7 cellular contexts compared by ENCODE assay signal in genomic region chr2:173532732-173533531, GRCh38.
A peak's percentile ranks its signal among the peaks of the same experiment; 100 is the strongest.
DNase-seq lines count a peak whose midpoint lies in the region; FAIRE-seq and TF ChIP-seq lines count a peak whose summit lies in the region.
"Not testable (repeated sequence)": the region's sequence is repeated elsewhere in the genome, so short reads cannot be mapped to it uniquely, and the experiment has no call there.

No MANE protein-coding gene starts in this region.

- WGBS in HUES64 = 60% methylated on average over 32 of the region's 32 CpGs
- 73% methylated on average over 23 of the region's 32 CpGs; no CpG with 5 or more reads in 1 of the 2 experiments for WGBS in H1 (ENCODE audit: extremely low coverage in 1 of 2, insufficient coverage in 1 of 2, insufficient read length in 1 of 2, insufficient replicate concordance in 2 of 2, low coverage in 1 of 2, low lambda C conversion rate in 2 of 2, missing lambda C conversion rate in 1 of 2), 2 experiments

- not testable (repeated sequence) for H3K27me3 ChIP-seq in HUES64 (ENCODE audit: insufficient read depth, low read length); H1 (replicated peaks in 1 of 4; ENCODE audit: control insufficient read depth in 3 of 4, extremely low read depth in 1 of 4, insufficient read depth in 3 of 4, low read length in 3 of 4); mucosa of rectum (ENCODE audit: control insufficient read depth in 2 of 2, insufficient read depth in 2 of 2, low read length in 2 of 2)

- H4K5ac ChIP-seq in H1 (ENCODE audit: insufficient read length, low read depth, low read length) = not testable (repeated sequence)

- H2AFZ ChIP-seq in H1 (ENCODE audit: low read length) = peak overlapping the region; percentile 20; the same call in 1 of the 2 replicates

- CTCF ChIA-PET in H1 (lab: Charles Lee; ENCODE audit: partially characterized antibody) = interaction anchor here (1.4 kb wide), 1 partner anchor 35 kb away, joined by 5 read pairs; no protein-coding TSS in a partner anchor

- not testable (repeated sequence) for H4K8ac ChIP-seq in H1 (ENCODE audit: extremely low read depth, insufficient read depth, low read length)

- not testable (repeated sequence) for H3K4me1 ChIP-seq in ES-I3 (ENCODE audit: insufficient read depth, low read length); HUES64 (ENCODE audit: insufficient read depth, low read length); H1 (replicated peaks in 1 of 4; ENCODE audit: control insufficient read depth in 3 of 4, insufficient read depth in 4 of 4, low read length in 3 of 4); mucosa of rectum (ENCODE audit: control insufficient read depth in 2 of 2, insufficient read depth in 2 of 2, low read length in 2 of 2)

- not testable (repeated sequence) for H2BK120ac ChIP-seq in H1 (replicated peaks; ENCODE audit: low read depth, low read length)

- TF ChIP-seq RAD21 in H1 (IDR thresholded peaks at IDR 0.05 in 1 of 2, conservative IDR thresholded peaks at IDR 0.05 in 1 of 2; ENCODE audit: low read depth in 2 of 2, low read length in 2 of 2) = not testable (repeated sequence)

- H3K56ac ChIP-seq in H1 (replicated peaks; ENCODE audit: insufficient read length, low read depth, low read length) = not testable (repeated sequence)

- H3K18ac ChIP-seq in H1 (ENCODE audit: extremely low read depth, low read length) = not testable (repeated sequence)

- H2BK15ac ChIP-seq in H1 (ENCODE audit: low read length) = not testable (repeated sequence)

- not testable (repeated sequence) for H3K14ac ChIP-seq in H1 (ENCODE audit: insufficient read length)

- not testable (repeated sequence) for H3K23me2 ChIP-seq in H1 (ENCODE audit: low read depth, low read length)

- H3K79me2 ChIP-seq in H1 (ENCODE audit: control insufficient read depth in 1 of 2, insufficient read depth in 2 of 2, low read length in 2 of 2) = not testable (repeated sequence)

- H3K23ac ChIP-seq in H1 (ENCODE audit: insufficient read length) = not testable (repeated sequence)

- not testable (repeated sequence) for H3K27ac ChIP-seq in HUES64 (ENCODE audit: low read depth, low read length); H1 (ENCODE audit: low read depth, low read length)
- peak overlapping the region; percentile 16 to 31 for H3K27ac ChIP-seq in mucosa of rectum (ENCODE audit: low read depth in 2 of 2, low read length in 2 of 2)

- TF ChIP-seq CTCF in H1 (IDR thresholded peaks at IDR 0.05; ENCODE audit: control extremely low read depth in 1 of 3, insufficient read depth in 1 of 3, low read depth in 1 of 3, low read length in 3 of 3) = not testable (repeated sequence)

- not testable (repeated sequence) for H2BK20ac ChIP-seq in H1 (ENCODE audit: low read length)

- H3K9ac ChIP-seq in ES-I3 (ENCODE audit: low read depth, low read length) = peak overlapping the region; percentile 56
- not testable (repeated sequence) for H3K9ac ChIP-seq in HUES64 (ENCODE audit: low read depth, low read length); mucosa of rectum (ENCODE audit: low read depth in 1 of 2, low read length in 2 of 2)
- H3K9ac ChIP-seq in H1 (replicated peaks in 1 of 4; ENCODE audit: extremely low read depth in 1 of 4, low read depth in 3 of 4, low read length in 3 of 4) = peak overlapping the region in 1 of 4 experiments; percentile 77; a peak in 1 of 7 replicates

- POLR2A ChIA-PET in H1 (lab: Charles Lee; ENCODE audit: partially characterized antibody) = not testable (repeated sequence)

- not testable (repeated sequence) for H4K91ac ChIP-seq in H1 (replicated peaks; ENCODE audit: insufficient read length, low read length)

- not testable (repeated sequence) for H3K36me3 ChIP-seq in ES-I3 (ENCODE audit: insufficient read depth, low read length); HUES64 (ENCODE audit: insufficient read depth, low read length); H1 (ENCODE audit: control insufficient read depth in 2 of 4, insufficient read depth in 4 of 4, low read length in 3 of 4); mucosa of rectum (ENCODE audit: control insufficient read depth in 2 of 2, insufficient read depth in 2 of 2, low read length in 2 of 2)

- not testable (repeated sequence) for H2AK5ac ChIP-seq in H1 (ENCODE audit: low read depth, low read length)

- not testable (repeated sequence) for H2BK12ac ChIP-seq in H1 (ENCODE audit: low read depth, low read length)

- FAIRE-seq in H1 (lab: Jason Lieb, UNC) = not testable (repeated sequence)

- DNase-seq in NCI-H510A treated with DMSO at 0.1 percent for 48 hours (lab: John Stamatoyannopoulos, UW) (peak; percentile 79), RPMI8226 (peak; percentile 31), H1 (ENCODE audit: low read depth in 1 of 2, low spot score in 2 of 2) (peak in 1 of 2 experiments; percentile 68)

- H3K79me1 ChIP-seq in H1 (ENCODE audit: low read depth, low read length) = not testable (repeated sequence)

- not testable (repeated sequence) for TF ChIP-seq POLR2A in H1 (IDR thresholded peaks at IDR 0.05; ENCODE audit: control extremely low read depth in 1 of 2, low read depth in 2 of 2, low read length in 2 of 2)

- H3K4me3 ChIP-seq in HUES64 (ENCODE audit: low read length) (peak overlapping the region; percentile 43), H1 (ENCODE audit: extremely low read depth in 1 of 4, insufficient read depth in 2 of 4, low read depth in 3 of 4, low read length in 4 of 4) (peak overlapping the region; percentile 18 to 60 (median 37); a peak in 5 of 8 replicates), iPS-11a (ENCODE audit: low read depth, low read length) (peak overlapping the region; percentile 30), mucosa of rectum (ENCODE audit: low read length in 2 of 2) (peak overlapping the region; percentile 34 to 71)

- not testable (repeated sequence) for TF ChIP-seq EP300 in H1 (IDR thresholded peaks at IDR 0.05; ENCODE audit: borderline replicate concordance in 1 of 2, low read depth in 2 of 2, low read length in 2 of 2)

- not testable (repeated sequence) for H3K9me3 ChIP-seq in ES-I3 (ENCODE audit: control insufficient read depth, insufficient read depth, low read length); HUES64 (ENCODE audit: insufficient read depth, low read depth, low read length); H1 (ENCODE audit: insufficient read depth in 2 of 2, low read depth in 1 of 2, low read length in 1 of 2); mucosa of rectum (ENCODE audit: control insufficient read depth in 2 of 2, low read length in 2 of 2)

- H4K20me1 ChIP-seq in H1 (replicated peaks in 1 of 2; ENCODE audit: control insufficient read depth in 1 of 2, insufficient read depth in 2 of 2, low read length in 2 of 2) = not testable (repeated sequence)

- peak overlapping the region; percentile 56; the same call in 1 of the 2 replicates for H2BK5ac ChIP-seq in H1 (ENCODE audit: low read depth, low read length)

- H3K4me2 ChIP-seq in H1 (ENCODE audit: insufficient read depth in 1 of 2, low read depth in 2 of 2, low read length in 2 of 2) = peak overlapping the region; percentile 33 to 61

- not testable (repeated sequence) for H3K4ac ChIP-seq in H1 (replicated peaks; ENCODE audit: insufficient read length, low read depth, low read length)

TF ChIP-seq in H1, 55 proteins besides CTCF, POLR2A, EP300 and RAD21:
- peak; percentile 50; the same call in 1 of the 2 replicates for TF ChIP-seq YY1 (IDR thresholded peaks at IDR 0.05; ENCODE audit: low read depth, low read length)
